Comparison of ENCODE assay signal across 12 cellular contexts in the genomic region with DNA sequence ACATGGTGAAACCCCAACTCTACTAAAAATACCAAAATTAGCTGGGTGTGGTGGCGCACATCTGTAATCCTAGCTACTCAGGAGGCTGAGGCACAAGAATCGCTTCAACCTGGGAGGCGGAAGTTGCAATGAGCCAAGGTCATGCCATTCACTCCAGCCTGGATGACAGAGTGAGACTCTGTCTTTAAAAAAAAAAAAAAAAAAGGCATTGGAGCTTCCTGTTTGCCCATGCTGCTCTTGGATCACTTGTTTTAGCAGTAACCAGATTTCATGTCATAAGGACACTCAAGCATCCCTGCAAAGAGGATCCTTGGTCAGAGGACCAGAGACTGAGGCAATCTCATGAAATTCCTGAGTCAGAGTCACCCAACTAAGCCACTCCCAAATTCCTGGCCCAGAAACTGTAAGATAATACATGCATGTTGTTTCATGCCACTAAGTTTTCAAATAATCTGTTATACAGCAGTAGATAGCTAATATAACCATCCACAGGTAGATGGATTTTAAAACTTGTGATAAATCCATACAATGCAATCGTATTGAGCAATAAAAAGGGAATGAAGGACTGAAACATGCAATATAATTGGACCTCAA.
DNase-seq lines count a peak whose midpoint lies in the region; ATAC-seq and TF ChIP-seq lines count a peak whose summit lies in the region.
"Had no signal": no experiment of that assay in that cellular context is flagged by ENCODE, and none has a peak within 500 bp of the region (broad histone marks: within the 10 kb centered on the region; RNA-seq: fewer than 3 reads in every experiment).

No MANE protein-coding gene starts in this region.

- H3K4me3 Mint-ChIP-seq in type B pancreatic cell: no peak overlapping the region
- H3K4me3 Mint-ChIP-seq: natural killer cell treated with Interleukin-12 subunit alpha and Interleukin-12 subunit beta and Interleukin-15 and Interleukin-18, amount 100 ng/mL, for 72 hours had no signal

- H3K4me1 Mint-ChIP-seq in type B pancreatic cell (ENCODE audit: unreplicated experiment): peaks cover 4% of the 10 kb centered on the region

- DNase-seq in DMS 273 (lab: John Stamatoyannopoulos, UW; ENCODE audit: unreplicated experiment) (peak; percentile 24), DMS 273 treated with DMSO at 0.1 percent for 48 hours (lab: John Stamatoyannopoulos, UW) (no peak), SK-MEL-5 (ENCODE audit: low read depth, low spot score) (peak; percentile 40), foreskin fibroblast (peak; percentile 60 to 93), type B pancreatic cell (ENCODE audit: extremely low spot score, unreplicated experiment) (no peak), middle frontal gyrus (ENCODE audit: extremely low spot score, low spot score) (no peak)
- no peak for DNase-seq in activated T-cell treated with anti-CD3 and anti-CD28 coated beads, Interleukin-2, amount 50 U/mL, for 1 hour
- DNase-seq: NCI-H1417 had no signal

- peaks cover 17% of the 10 kb centered on the region for H3K36me3 Mint-ChIP-seq in type B pancreatic cell
- H3K36me3 Mint-ChIP-seq: natural killer cell treated with Interleukin-12 subunit alpha and Interleukin-12 subunit beta and Interleukin-15 and Interleukin-18, amount 100 ng/mL, for 72 hours had no signal

- H3K4me3 ChIP-seq in foreskin fibroblast (ENCODE audit: low read depth in 1 of 2, low read length in 2 of 2): no peak overlapping the region

- H3K27ac Mint-ChIP-seq in type B pancreatic cell: peak overlapping the region; percentile 84
- H3K27ac Mint-ChIP-seq: natural killer cell treated with Interleukin-12 subunit alpha and Interleukin-12 subunit beta and Interleukin-15 and Interleukin-18, amount 100 ng/mL, for 72 hours had no signal

- in situ Hi-C loops in SK-MEL-5 (cut with HindIII; ENCODE audit: low pct_unique_long_range_greater_than_20kb, low sequenced_read_pairs): no loop called here

- H3K27me3 Mint-ChIP-seq in type B pancreatic cell: no peaks in the 10 kb centered on the region
- H3K27me3 Mint-ChIP-seq: natural killer cell treated with Interleukin-12 subunit alpha and Interleukin-12 subunit beta and Interleukin-15 and Interleukin-18, amount 100 ng/mL, for 72 hours had no signal

- H3K9me3 Mint-ChIP-seq in type B pancreatic cell: peaks cover 4% of the 10 kb centered on the region
- H3K9me3 Mint-ChIP-seq: brain; natural killer cell treated with Interleukin-12 subunit alpha and Interleukin-12 subunit beta and Interleukin-15 and Interleukin-18, amount 100 ng/mL, for 72 hours had no signal

- TF ChIP-seq CTCF in foreskin fibroblast (IDR thresholded peaks at IDR 0.05; ENCODE audit: low read depth, low read length) (no peak), type B pancreatic cell (conservative IDR thresholded peaks at IDR 0.05) (no peak)

- no peak for ATAC-seq in GM18502 (IDR thresholded peaks at IDR 0.05; ENCODE audit: poor library complexity, unreplicated experiment)
- ATAC-seq: natural killer cell treated with Interleukin-12 subunit alpha and Interleukin-12 subunit beta and Interleukin-15 and Interleukin-18, amount 100 ng/mL, for 72 hours; Right ventricle myocardium inferior had no signal

Comparison
In these comparisons a context has a peak if more than half of its experiments do, and no peak if none do; other contexts are left out.
1. DNase-seq: peak in DMS 273 (single experiment), SK-MEL-5 (single experiment) and foreskin fibroblast (2 of 2); none in DMS 273 treated with DMSO at 0.1 percent for 48 hours (single experiment), type B pancreatic cell (single experiment), middle frontal gyrus (single experiment) and activated T-cell treated with anti-CD3 and anti-CD28 coated beads, Interleukin-2, amount 50 U/mL, for 1 hour (single experiment).